ENCODE assay signal across 7 cellular contexts in genomic region chr1:32869844-32870614, GRCh38. TPM values are rescaled to one million over a fixed set of nuclear protein-coding genes. Genes with fewer than 3 reads are reported as not detected.
DNase-seq lines count a peak whose midpoint lies in the region.
"Had no signal": no experiment of that assay in that cellular context is flagged by ENCODE, and none has a peak within 500 bp of the region (broad histone marks: within the 10 kb centered on the region; RNA-seq: fewer than 3 reads in every experiment).

No MANE protein-coding gene starts in this region.

- no peaks in the 10 kb centered on the region for H3K9me3 Mint-ChIP-seq in activated naive CD4-positive, alpha-beta T cell treated with anti-CD3 and anti-CD28 coated beads, Interleukin-2, amount 10 ng/mL, durations not matched to agents 7 days and 5 days

- no peak overlapping the region for H3K27ac Mint-ChIP-seq in activated naive CD4-positive, alpha-beta T cell treated with anti-CD3 and anti-CD28 coated beads, Interleukin-2, amount 10 ng/mL, durations not matched to agents 7 days and 5 days

- DNase-seq in activated naive CD4-positive, alpha-beta T cell treated with anti-CD3 and anti-CD28 coated beads, Interleukin-2, amount 10 ng/mL, durations not matched to agents 7 days and 5 days: no peak
- DNase-seq in activated naive CD4-positive, alpha-beta T cell (lab: John Stamatoyannopoulos, UW): no peak
- DNase-seq in COLO668 (lab: John Stamatoyannopoulos, UW; ENCODE audit: unreplicated experiment) (no peak), midbrain (lab: John Stamatoyannopoulos, UW) (no peak)
- DNase-seq: OCI-M1 had no signal

- peak overlapping the region; percentile 41 for H3K4me3 Mint-ChIP-seq in activated naive CD4-positive, alpha-beta T cell treated with anti-CD3 and anti-CD28 coated beads, Interleukin-2, amount 10 ng/mL, durations not matched to agents 7 days and 5 days

- H3K4me3 ChIP-seq in iPS-18a (ENCODE audit: low read length) (peak overlapping the region; percentile 51), urinary bladder (ENCODE audit: low read depth, low read length) (peak overlapping the region; percentile 54)

- WGBS in urinary bladder: 60% methylated on average over 17 of the region's 17 CpGs

- no peaks in the 10 kb centered on the region for H3K9me3 ChIP-seq in iPS-18a (ENCODE audit: control insufficient read depth, low read depth, low read length)

- H3K27me3 ChIP-seq in iPS-18a (ENCODE audit: control insufficient read depth, insufficient read depth, low read length): peaks cover 33% of the 10 kb centered on the region

- H3K36me3 Mint-ChIP-seq in activated naive CD4-positive, alpha-beta T cell treated with anti-CD3 and anti-CD28 coated beads, Interleukin-2, amount 10 ng/mL, durations not matched to agents 7 days and 5 days: peaks cover 19% of the 10 kb centered on the region

- H3K9ac ChIP-seq in iPS-18a (ENCODE audit: low read length): no peak overlapping the region

- H3K36me3 ChIP-seq in iPS-18a (ENCODE audit: control insufficient read depth, low read depth, low read length) (no peaks in the 10 kb centered on the region), urinary bladder (ENCODE audit: insufficient read depth) (no peaks in the 10 kb centered on the region)

- H3K27ac ChIP-seq in iPS-18a (ENCODE audit: low read length) (no peak overlapping the region), urinary bladder (ENCODE audit: low read depth) (no peak overlapping the region)

- H3K4me1 ChIP-seq in iPS-18a (ENCODE audit: control insufficient read depth, low read depth, low read length): peaks cover 19% of the 10 kb centered on the region
- H3K4me1 ChIP-seq in urinary bladder (ENCODE audit: insufficient read depth): no peaks in the 10 kb centered on the region

- peaks cover 70% of the 10 kb centered on the region for H3K27me3 Mint-ChIP-seq in activated naive CD4-positive, alpha-beta T cell treated with anti-CD3 and anti-CD28 coated beads, Interleukin-2, amount 10 ng/mL, durations not matched to agents 7 days and 5 days

- CTCF ChIA-PET in activated naive CD4-positive, alpha-beta T cell treated with anti-CD3 and anti-CD28 coated beads, Interleukin-2, amount 10 ng/mL, durations not matched to agents 7 days and 5 days (lab: Charles Lee): interaction anchor here (0.7 to 0.8 kb wide), 2 partner anchors 20 to 157 kb away, joined by 3 read pairs; no protein-coding TSS in a partner anchor

- H3K4me1 Mint-ChIP-seq in activated naive CD4-positive, alpha-beta T cell treated with anti-CD3 and anti-CD28 coated beads, Interleukin-2, amount 10 ng/mL, durations not matched to agents 7 days and 5 days: peaks cover 7% of the 10 kb centered on the region

RNA-seq across cellular contexts. Expression of gene FNDC5, which starts 0.7 kb away (rescaled TPM):
- total RNA-seq in urinary bladder: 50.5 TPM
- 1.5 TPM for polyA plus RNA-seq in urinary bladder

RNA-seq across cellular contexts. Expression of gene HPCA, which starts 16.3 kb away (rescaled TPM):
- not detected for total RNA-seq in urinary bladder
- polyA plus RNA-seq in urinary bladder: 0.29 TPM

RNA-seq across cellular contexts. Expression of gene TMEM54, which starts 31.2 kb away (rescaled TPM):
- total RNA-seq in urinary bladder: 12.8 TPM
- polyA plus RNA-seq in urinary bladder: 67.8 TPM

RNA-seq across cellular contexts. Expression of gene S100PBP, which starts 52.6 kb away (rescaled TPM):
- 62.0 TPM for total RNA-seq in urinary bladder
- polyA plus RNA-seq in urinary bladder: 13.6 TPM

RNA-seq across cellular contexts. Expression of gene YARS1, which starts 52.9 kb away (rescaled TPM):
- total RNA-seq in urinary bladder: 33.4 TPM
- polyA plus RNA-seq in urinary bladder: 39.8 TPM
